Comparison of ENCODE assay signal across 21 cellular contexts in genomic region chr4:167826281-167826680, GRCh38.
DNase-seq lines count a peak whose midpoint lies in the region; ATAC-seq, FAIRE-seq and TF ChIP-seq lines count a peak whose summit lies in the region.
"Had no signal": no experiment of that assay in that cellular context is flagged by ENCODE, and none has a peak within 500 bp of the region (broad histone marks: within the 10 kb centered on the region; RNA-seq: fewer than 3 reads in every experiment).

No MANE protein-coding gene starts in this region.

- no peak overlapping the region for H3K9ac ChIP-seq in BLaER1

- peak overlapping the region; percentile 27; the same call in 1 of the 2 replicates for H3K4me2 ChIP-seq in BLaER1

- no peak for FAIRE-seq in pancreas (lab: Jason Lieb, UNC)
- FAIRE-seq: HepG2 had no signal

- H4K20me1 ChIP-seq in BLaER1: no peaks in the 10 kb centered on the region

- H3K36me3 ChIP-seq in BLaER1 (no peaks in the 10 kb centered on the region), pancreas (no peaks in the 10 kb centered on the region)
- H3K36me3 ChIP-seq: HAP-1 had no signal

- no peak overlapping the region for H3K4me3 ChIP-seq in BLaER1
- H3K4me3 ChIP-seq in pancreas: no peak overlapping the region
- H3K4me3 ChIP-seq: HAP-1, psoas muscle had no signal

- H3K27ac ChIP-seq in BLaER1 (no peak overlapping the region), pancreas (no peak overlapping the region)
- H3K27ac ChIP-seq: psoas muscle had no signal

- H3K4me1 ChIP-seq in BLaER1 (peaks cover 6% of the 10 kb centered on the region), pancreas (no peaks in the 10 kb centered on the region)
- H3K4me1 ChIP-seq: HAP-1, psoas muscle had no signal

- intact Hi-C loops in pancreas (cut with DNase I): no loop called here

- 52 to 65% methylated on average over 2 of the region's 2 CpGs for WGBS in pancreas, 2 donors

- H3K27me3 ChIP-seq in BLaER1 (no peaks in the 10 kb centered on the region), pancreas (peaks cover 0 to 4% (median 0%) of the 10 kb centered on the region in 4 donors)

- H3K9me3 ChIP-seq in BLaER1 (no peaks in the 10 kb centered on the region), pancreas (no peaks in the 10 kb centered on the region)
- H3K9me3 ChIP-seq: HAP-1, psoas muscle had no signal

- DNase-seq in M059J (ENCODE audit: low read depth) (peak; percentile 1), amniotic epithelial cell (ENCODE audit: low read depth) (peak; percentile 41), iris pigment epithelial cell (ENCODE audit: low read depth) (peak; percentile 42), NCI-H2107 (lab: John Stamatoyannopoulos, UW) (no peak), NCI-H128 (lab: John Stamatoyannopoulos, UW; ENCODE audit: unreplicated experiment) (no peak), pancreas (no peak)
- DNase-seq: activated B cell treated with CpG ODN at 0.5 μM for 24 hours; activated CD8-positive, alpha-beta memory T cell treated with anti-CD3 and anti-CD28 coated beads for 24 hours; amygdala; cerebellar nuclear complex; GDM1; glutamatergic neuron; mesendoderm; NCI-H1092 treated with DMSO at 0.1 percent for 48 hours; psoas muscle; SHP77; stimulated activated naive CD8-positive, alpha-beta T cell treated with anti-CD3 and anti-CD28 coated beads, Interleukin-15, amount 100 ng/mL, for 72 hours had no signal

- no peak for TF ChIP-seq CTCF in pancreas (IDR thresholded peaks at IDR 0.05)

- ATAC-seq in pancreas (no peak), GM19467 (IDR thresholded peaks at IDR 0.05; ENCODE audit: unreplicated experiment) (no peak)
- ATAC-seq: HepG2; psoas muscle; stimulated activated naive CD8-positive, alpha-beta T cell treated with anti-CD3 and anti-CD28 coated beads, Interleukin-15, amount 100 ng/mL, for 72 hours had no signal

Comparison
In these comparisons a context has a peak if more than half of its experiments do, and no peak if none do; other contexts are left out.
1. DNase-seq: peak in M059J (single experiment), amniotic epithelial cell (single experiment) and iris pigment epithelial cell (single experiment); none in NCI-H2107 (single experiment), NCI-H128 (single experiment) and pancreas (0 of 6).